Comparison of ENCODE assay signal across 1 cellular context in genomic region chr7:66138994-66139752, GRCh38.
TF ChIP-seq lines count a peak whose summit lies in the region.

No MANE protein-coding gene starts in this region.

TF ChIP-seq in SK-N-SH treated with all-trans-retinoic acid at 6 μM for 48 hours, 23 proteins besides CTCF, POLR2A, EP300 and RAD21 (continued from another document):
- peak; percentile 76 for TF ChIP-seq CSRNP3 (CRISPR knock-in tag; IDR thresholded peaks at IDR 0.05)
- TF ChIP-seq POU6F1 (CRISPR knock-in tag; IDR thresholded peaks at IDR 0.05; ENCODE audit: borderline replicate concordance, low read depth): peak; percentile 44; the same call in 1 of the 2 replicates
- peak; percentile 11; the same call in 1 of the 2 replicates for TF ChIP-seq TOX (CRISPR knock-in tag; IDR thresholded peaks at IDR 0.05; ENCODE audit: borderline replicate concordance)
